In the genomic region with DNA sequence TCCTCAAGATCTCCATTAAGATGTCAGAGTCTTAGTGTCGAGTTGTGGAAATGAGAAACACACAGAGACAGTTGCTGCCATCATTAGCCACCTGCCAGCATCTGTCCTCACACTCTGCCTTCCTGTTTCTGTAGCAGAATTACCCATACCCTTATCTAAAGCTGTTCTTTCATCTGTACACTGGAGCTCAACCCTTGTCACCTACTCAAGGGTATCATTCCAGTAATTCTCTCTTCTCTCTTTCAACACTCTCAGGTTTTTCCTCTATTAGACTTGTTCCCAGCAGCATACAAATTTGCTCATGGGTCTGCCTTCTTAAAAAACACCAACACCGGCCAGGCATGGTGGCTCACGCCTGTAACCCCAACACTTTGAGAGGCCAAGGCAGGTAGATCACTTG, we compare ENCODE assay signal across 16 cellular contexts. TPM values are rescaled to one million over a fixed set of nuclear protein-coding genes. Genes with fewer than 3 reads are reported as not detected.
A peak's percentile ranks its signal among the peaks of the same experiment; 100 is the strongest.
DNase-seq lines count a peak whose midpoint lies in the region; ATAC-seq, FAIRE-seq and TF ChIP-seq lines count a peak whose summit lies in the region.
"Had no signal": no experiment of that assay in that cellular context is flagged by ENCODE, and none has a peak within 500 bp of the region (broad histone marks: within the 10 kb centered on the region; RNA-seq: fewer than 3 reads in every experiment).

No MANE protein-coding gene starts in this region.

- no peaks in the 10 kb centered on the region for H3K79me2 ChIP-seq in GM23248 (ENCODE audit: insufficient read depth)
- no peaks in the 10 kb centered on the region for H3K79me2 ChIP-seq in GM12878 (ENCODE audit: control insufficient read depth, insufficient read depth, low read length)
- H3K79me2 ChIP-seq in trophoblast cell (ENCODE audit: control insufficient read depth, insufficient read depth, low read length, poor library complexity), result no peaks in the 10 kb centered on the region

- H2AFZ ChIP-seq in GM23248, result no peak overlapping the region
- H2AFZ ChIP-seq in GM12878 (ENCODE audit: control insufficient read depth, low read depth, low read length), result no peak overlapping the region
- H2AFZ ChIP-seq in trophoblast cell (ENCODE audit: insufficient read depth, low read length, poor library complexity), result no peak overlapping the region

- SMC1A ChIA-PET in GM12878 (lab: Charles Lee; ENCODE audit: uncharacterized antibody, unreplicated experiment), result interaction anchor here (0.6 kb wide), 2 partner anchors 38 to 257 kb away, joined by 3 to 4 read pairs; no protein-coding TSS in a partner anchor

- H4K8ac ChIP-seq in trophoblast cell (ENCODE audit: low read depth, low read length), result no peak overlapping the region

- no peak overlapping the region for H3K4ac ChIP-seq in trophoblast cell (ENCODE audit: low read depth, low read length)

- H3K27ac Mint-ChIP-seq in activated CD4-positive, alpha-beta T cell treated with anti-CD3 and anti-CD28 coated beads for 36 hours, result no peak overlapping the region
- H3K27ac Mint-ChIP-seq in activated naive CD8-positive, alpha-beta T cell treated with anti-CD3 and anti-CD28 coated beads, Interleukin-2, amount 50 U/mL, for 24 hours, result no peak overlapping the region
- H3K27ac Mint-ChIP-seq: T-helper 17 cell had no signal

- H3K18ac ChIP-seq in trophoblast cell (ENCODE audit: low read length), result no peak overlapping the region

- POLR2A ChIA-PET in GM12878 (lab: Charles Lee), result no interaction called here
- POLR2A ChIA-PET in activated CD4-positive, alpha-beta T cell treated with anti-CD3 and anti-CD28 coated beads for 36 hours (lab: Charles Lee), result no interaction called here

- peak overlapping the region; percentile 42 for H4K91ac ChIP-seq in trophoblast cell (ENCODE audit: low read depth, low read length)

- no peak for TF ChIP-seq EP300 in GM12878 (IDR thresholded peaks at IDR 0.05; ENCODE audit: borderline replicate concordance in 1 of 2, control insufficient read depth in 1 of 2, low read depth in 2 of 2, low read length in 2 of 2)

- H2BK5ac ChIP-seq in trophoblast cell (ENCODE audit: low read depth, low read length, poor library complexity), result no peak overlapping the region

- TF ChIP-seq RAD21 in GM12878 (IDR thresholded peaks at IDR 0.05; ENCODE audit: insufficient read depth, low read depth, low read length), result no peak

- BruUV-seq in GM12878 (replicated peaks; lab: Mats Ljungman, UMichigan), result no TSS peak

- no peak for FAIRE-seq in GM12878 (lab: Jason Lieb, UNC)
- FAIRE-seq: GM12892, HTR-8/SVneo had no signal

- ATAC-seq in GM12878 (peak; percentile 34; the same call in 2 of the 3 replicates), HG03342 (IDR thresholded peaks at IDR 0.05; ENCODE audit: unreplicated experiment) (no peak)
- no peak for ATAC-seq in activated CD4-positive, alpha-beta T cell treated with anti-CD3 and anti-CD28 coated beads for 36 hours
- ATAC-seq in activated naive CD8-positive, alpha-beta T cell treated with anti-CD3 and anti-CD28 coated beads, Interleukin-2, amount 50 U/mL, for 24 hours, result no peak
- ATAC-seq: T-helper 17 cell had no signal

- in situ Hi-C loops in GM23248 (cut with MboI), result no loop called here
- in situ Hi-C loops in GM12878 (cut with MboI), result no loop called here

- H3K23ac ChIP-seq in trophoblast cell (ENCODE audit: low read length), result no peak overlapping the region

- H3K14ac ChIP-seq in trophoblast cell (ENCODE audit: low read length), result no peak overlapping the region

- H3F3A ChIP-seq in GM23248 (ENCODE audit: insufficient read depth), result peaks cover 9% of the 10 kb centered on the region

- peak overlapping the region; percentile 54 for H2AK5ac ChIP-seq in trophoblast cell (ENCODE audit: low read length)

- H3K4me2 ChIP-seq in GM23248 (ENCODE audit: unreplicated experiment) (no peak overlapping the region), GM12878 (ENCODE audit: control insufficient read depth, insufficient read depth) (no peak overlapping the region), trophoblast cell (ENCODE audit: low read length) (no peak overlapping the region)

- no peaks in the 10 kb centered on the region for H3K9me2 ChIP-seq in GM23248 (ENCODE audit: insufficient read depth)

- no peak for DNase-seq in GM23248
- DNase-seq in MV-4-11 (lab: John Stamatoyannopoulos, UW), result peak; percentile 30
- no peak for DNase-seq in GM12878 (ENCODE audit: low read depth, low spot score)
- peak; percentile 32 to 73 for DNase-seq in trophoblast cell
- no peak for DNase-seq in activated CD4-positive, alpha-beta T cell treated with anti-CD3 and anti-CD28 coated beads for 36 hours
- no peak for DNase-seq in activated naive CD8-positive, alpha-beta T cell treated with anti-CD3 and anti-CD28 coated beads, Interleukin-2, amount 50 U/mL, for 24 hours
- DNase-seq: C1 segment of cervical spinal cord, NCI-H1417 treated with DMSO at 0.1 percent for 48 hours, NCI-H2029, NCI-H510A treated with DMSO at 0.1 percent for 48 hours, Peyer's patch, SHP77 treated with DMSO at 0.1 percent for 48 hours, T-helper 17 cell had no signal

- peak overlapping the region; percentile 71 for H2BK12ac ChIP-seq in trophoblast cell (ENCODE audit: low read length)

- H3K4me1 ChIP-seq in GM23248 (ENCODE audit: insufficient read depth) (peaks cover 15% of the 10 kb centered on the region), GM12878 (ENCODE audit: control insufficient read depth, insufficient read depth, low read length) (no peaks in the 10 kb centered on the region), trophoblast cell (ENCODE audit: control insufficient read depth in 1 of 2, insufficient read depth in 2 of 2, low read length in 2 of 2) (peaks cover 5 to 9% of the 10 kb centered on the region in 2 experiments)
- H3K4me1 ChIP-seq: Peyer's patch had no signal

- H3K9me3 Mint-ChIP-seq in activated CD4-positive, alpha-beta T cell treated with anti-CD3 and anti-CD28 coated beads for 36 hours (ENCODE audit: low read depth), result no peaks in the 10 kb centered on the region
- no peaks in the 10 kb centered on the region for H3K9me3 Mint-ChIP-seq in activated naive CD8-positive, alpha-beta T cell treated with anti-CD3 and anti-CD28 coated beads, Interleukin-2, amount 50 U/mL, for 24 hours

- no peaks in the 10 kb centered on the region for H3K36me3 ChIP-seq in GM23248 (ENCODE audit: low read depth)
- no peaks in the 10 kb centered on the region for H3K36me3 ChIP-seq in GM12878 (ENCODE audit: control insufficient read depth in 2 of 2, insufficient read depth in 2 of 2, low read length in 1 of 2)
- no peaks in the 10 kb centered on the region for H3K36me3 ChIP-seq in trophoblast cell (ENCODE audit: control insufficient read depth in 1 of 2, insufficient read depth in 2 of 2, low read length in 2 of 2)
- H3K36me3 ChIP-seq: Peyer's patch had no signal

- no peak overlapping the region for H3K4me3 Mint-ChIP-seq in activated CD4-positive, alpha-beta T cell treated with anti-CD3 and anti-CD28 coated beads for 36 hours
- no peak overlapping the region for H3K4me3 Mint-ChIP-seq in activated naive CD8-positive, alpha-beta T cell treated with anti-CD3 and anti-CD28 coated beads, Interleukin-2, amount 50 U/mL, for 24 hours
- H3K4me3 Mint-ChIP-seq: T-helper 17 cell had no signal

- no peak for TF ChIP-seq POLR2A in GM12878 (IDR thresholded peaks at IDR 0.05; ENCODE audit: low read depth, low read length)

- H3K27ac ChIP-seq in GM23248 (peak overlapping the region; percentile 62; the same call in 1 of the 2 replicates), GM12878 (ENCODE audit: control insufficient read depth, insufficient read depth) (no peak overlapping the region), trophoblast cell (ENCODE audit: low read depth, low read length) (no peak overlapping the region)
- H3K27ac ChIP-seq: Peyer's patch had no signal

- no peaks in the 10 kb centered on the region for H3K4me1 Mint-ChIP-seq in activated CD4-positive, alpha-beta T cell treated with anti-CD3 and anti-CD28 coated beads for 36 hours
- H3K4me1 Mint-ChIP-seq in activated naive CD8-positive, alpha-beta T cell treated with anti-CD3 and anti-CD28 coated beads, Interleukin-2, amount 50 U/mL, for 24 hours, result no peaks in the 10 kb centered on the region
- H3K4me1 Mint-ChIP-seq: T-helper 17 cell had no signal

- no peaks in the 10 kb centered on the region for H3K27me3 Mint-ChIP-seq in activated CD4-positive, alpha-beta T cell treated with anti-CD3 and anti-CD28 coated beads for 36 hours
- no peaks in the 10 kb centered on the region for H3K27me3 Mint-ChIP-seq in activated naive CD8-positive, alpha-beta T cell treated with anti-CD3 and anti-CD28 coated beads, Interleukin-2, amount 50 U/mL, for 24 hours
- H3K27me3 Mint-ChIP-seq: T-helper 17 cell had no signal

- CTCF ChIA-PET in GM12878 (lab: Yijun Ruan, JAX), result interaction anchor here (0.6 to 1.5 kb wide), 2 partner anchors 36 to 662 kb away, joined by 3 to 6 read pairs; no protein-coding TSS in a partner anchor
- CTCF ChIA-PET in activated CD4-positive, alpha-beta T cell treated with anti-CD3 and anti-CD28 coated beads for 36 hours (lab: Charles Lee), result interaction anchor here (0.6 kb wide), 1 partner anchor 23 kb away, joined by 3 read pairs; no protein-coding TSS in a partner anchor

- no peaks in the 10 kb centered on the region for H3K36me3 Mint-ChIP-seq in activated CD4-positive, alpha-beta T cell treated with anti-CD3 and anti-CD28 coated beads for 36 hours (ENCODE audit: low read depth)
- no peaks in the 10 kb centered on the region for H3K36me3 Mint-ChIP-seq in activated naive CD8-positive, alpha-beta T cell treated with anti-CD3 and anti-CD28 coated beads, Interleukin-2, amount 50 U/mL, for 24 hours (ENCODE audit: low read depth)

- H4K20me1 ChIP-seq in GM23248 (ENCODE audit: insufficient read depth) (no peaks in the 10 kb centered on the region), GM12878 (ENCODE audit: control insufficient read depth, insufficient read depth) (no peaks in the 10 kb centered on the region)

- no peak for TF ChIP-seq CTCF in GM12878 (IDR thresholded peaks at IDR 0.05 in 2 of 3, conservative IDR thresholded peaks at IDR 0.05 in 1 of 3; ENCODE audit: control insufficient read depth in 2 of 3, extremely low read depth in 1 of 3, insufficient read depth in 1 of 3, low read depth in 3 of 3, low read length in 3 of 3)

- H3K9ac ChIP-seq in GM23248 (no peak overlapping the region), GM12878 (ENCODE audit: control insufficient read depth, insufficient read depth, low read length) (no peak overlapping the region), trophoblast cell (ENCODE audit: low read length) (no peak overlapping the region)

- H3K27me3 ChIP-seq in GM23248 (replicated peaks; ENCODE audit: insufficient read depth) (no peaks in the 10 kb centered on the region), GM12878 (replicated peaks in 1 of 2; ENCODE audit: control insufficient read depth in 2 of 2, insufficient read depth in 2 of 2, low read length in 1 of 2) (no peaks in the 10 kb centered on the region), trophoblast cell (ENCODE audit: insufficient read depth, low read length) (no peaks in the 10 kb centered on the region)
- H3K27me3 ChIP-seq: Peyer's patch had no signal

- H2BK120ac ChIP-seq in trophoblast cell (ENCODE audit: insufficient read depth, low read length, poor library complexity), result peak overlapping the region; percentile 66

- H3K4me3 ChIP-seq in GM23248 (no peak overlapping the region), GM12878 (no peak overlapping the region), trophoblast cell (ENCODE audit: low read depth, low read length) (no peak overlapping the region)
- H3K4me3 ChIP-seq: Peyer's patch had no signal

- H3K9me3 ChIP-seq in GM23248 (ENCODE audit: low read depth), result no peaks in the 10 kb centered on the region
- no peaks in the 10 kb centered on the region for H3K9me3 ChIP-seq in GM12878 (replicated peaks; ENCODE audit: control insufficient read depth, insufficient read depth, low read length)
- H3K9me3 ChIP-seq in trophoblast cell (ENCODE audit: insufficient read depth, low read depth, low read length), result no peaks in the 10 kb centered on the region
- H3K9me3 ChIP-seq: Peyer's patch had no signal

- H4K12ac ChIP-seq in trophoblast cell (ENCODE audit: low read depth, low read length), result no peak overlapping the region

- intact Hi-C loops in GM12878 (cut with micrococcal nuclease; ENCODE audit: unreplicated experiment), result no loop called here
- intact Hi-C loops in activated CD4-positive, alpha-beta T cell treated with anti-CD3 and anti-CD28 coated beads for 36 hours (cut with DNase I, micrococcal nuclease), result no loop called here

- RAD21 ChIA-PET in GM12878 (lab: Charles Lee; ENCODE audit: unreplicated experiment), result interaction anchor here (0.5 to 0.7 kb wide), 2 partner anchors 149 to 158 kb away, joined by 3 to 4 read pairs; no protein-coding TSS in a partner anchor

- 53 to 61% methylated on average over 3 of the region's 3 CpGs for WGBS in GM23248 (ENCODE audit: low coverage in 1 of 2, low lambda C conversion rate in 2 of 2, missing lambda C conversion rate in 2 of 2), 2 experiments
- 62% methylated on average over 3 of the region's 3 CpGs for WGBS in GM12878 (ENCODE audit: insufficient coverage, insufficient replicate concordance, low lambda C conversion rate, missing lambda C conversion rate)
- WGBS in trophoblast cell (ENCODE audit: extremely low coverage, insufficient coverage, insufficient read length), result no CpG with 5 or more reads among the region's 3 CpGs

- peaks cover 7% of the 10 kb centered on the region for H3K79me1 ChIP-seq in trophoblast cell (ENCODE audit: low read length)

RNA-seq across cellular contexts. Expression of gene RNF2, which starts 27.4 kb away (rescaled TPM):
- total RNA-seq in GM23248 (2014; rRNA removed; shearing (Covaris generic)), result 13.8 and 18.2 TPM in 2 replicates
- 16.7 and 19.6 TPM in 2 replicates for polyA plus RNA-seq in GM23248 (2016; fragmentation: Nextera tagmentation; extraction: Ambion mirVana)
- 11.2 and 11.7 TPM in 2 replicates for total RNA-seq in GM12878 (2013; cell fraction: nucleolus; rRNA removed)
- total RNA-seq in GM12878 (2014; rRNA removed), result 10.8 and 12.9 TPM in 2 replicates
- total RNA-seq in GM12878 (2014; rRNA removed; fragmentation: Illumina TruSeq; extraction: Trizol), result 15.8 and 16.2 TPM in 2 replicates
- 17.3 and 20.0 TPM in 2 replicates for total RNA-seq in GM12878 (2021)
- polyA plus RNA-seq in GM12878 (2011; ENCODE audit: low read depth), result 6.0 TPM
- polyA plus RNA-seq in GM12878 (2011; rRNA removed), result 36.3 and 47.2 TPM in 2 replicates
- 15.9 and 16.7 TPM in 2 replicates for polyA plus RNA-seq in GM12878 (2011; cell fraction: cytosol; rRNA removed)
- 8.9 and 12.2 TPM in 2 replicates for polyA plus RNA-seq in GM12878 (2011; cell fraction: nucleus; rRNA removed)
- 8.5 and 9.4 TPM in 2 replicates for polyA plus RNA-seq in GM12878 (2012)
- 26.6 and 34.6 TPM in 2 replicates for polyA plus RNA-seq in GM12878 (2014; fragmentation: Illumina TruSeq; extraction: Trizol)
- 1 to 10 TPM; 4.8 to 5.2 TPM for polyA plus RNA-seq in GM12878 (2014; fragmentation: Nextera tagmentation; extraction: Ambion mirVana)
- polyA plus RNA-seq in GM12878 (2014; rRNA removed), result 14.2 and 14.5 TPM in 2 replicates
- polyA plus RNA-seq in GM12878 (2016; fragmentation: Nextera tagmentation; extraction: Ambion mirVana), result 10 to 100 TPM; 14.3 to 16.9 TPM
- polyA minus RNA-seq in GM12878 (2011; rRNA and poly(A)+ RNA removed), result 31.6 and 84.8 TPM in 2 replicates
- polyA minus RNA-seq in GM12878 (2011; cell fraction: cytosol; rRNA and poly(A)+ RNA removed), result 14.7 and 33.5 TPM in 2 replicates
- polyA minus RNA-seq in GM12878 (2011; cell fraction: nucleus; rRNA and poly(A)+ RNA removed), result 4.6 and 10.3 TPM in 2 replicates
- 39.0 and 41.8 TPM in 2 replicates for polyA plus RNA-seq in trophoblast cell (2013)
- 10 to 100 TPM; 19.6 to 23.6 TPM for total RNA-seq in activated CD4-positive, alpha-beta T cell treated with anti-CD3 and anti-CD28 coated beads for 36 hours

RNA-seq across cellular contexts. Expression of gene NIBAN1, which starts 43.7 kb away (rescaled TPM):
- 34.8 and 35.5 TPM in 2 replicates for total RNA-seq in GM23248 (2014; rRNA removed; shearing (Covaris generic))
- 19.5 and 19.9 TPM in 2 replicates for polyA plus RNA-seq in GM23248 (2016; fragmentation: Nextera tagmentation; extraction: Ambion mirVana)
- total RNA-seq in GM12878 (2013; cell fraction: nucleolus; rRNA removed), result 16.0 and 19.5 TPM in 2 replicates
- total RNA-seq in GM12878 (2014; rRNA removed), result 59.4 and 63.8 TPM in 2 replicates
- total RNA-seq in GM12878 (2014; rRNA removed; fragmentation: Illumina TruSeq; extraction: Trizol), result 58.9 and 59.9 TPM in 2 replicates
- 66.4 and 67.8 TPM in 2 replicates for total RNA-seq in GM12878 (2021)
- 11.4 TPM for polyA plus RNA-seq in GM12878 (2011; ENCODE audit: low read depth)
- polyA plus RNA-seq in GM12878 (2011; rRNA removed), result 14.0 and 14.3 TPM in 2 replicates
- 9.7 and 10.6 TPM in 2 replicates for polyA plus RNA-seq in GM12878 (2011; cell fraction: cytosol; rRNA removed)
- polyA plus RNA-seq in GM12878 (2011; cell fraction: nucleus; rRNA removed), result 9.3 and 16.1 TPM in 2 replicates
- polyA plus RNA-seq in GM12878 (2012), result 15.2 TPM in 2 replicates
- polyA plus RNA-seq in GM12878 (2014; fragmentation: Illumina TruSeq; extraction: Trizol), result 62.3 and 69.0 TPM in 2 replicates
- 10 to 100 TPM; 11.2 to 15.1 TPM for polyA plus RNA-seq in GM12878 (2014; fragmentation: Nextera tagmentation; extraction: Ambion mirVana)
- 40.0 and 40.9 TPM in 2 replicates for polyA plus RNA-seq in GM12878 (2014; rRNA removed)
- polyA plus RNA-seq in GM12878 (2016; fragmentation: Nextera tagmentation; extraction: Ambion mirVana), result 10 to 100 TPM; 42.6 to 45.9 TPM
- 18.1 and 19.2 TPM in 2 replicates for polyA minus RNA-seq in GM12878 (2011; rRNA and poly(A)+ RNA removed)
- 7.4 and 10.1 TPM in 2 replicates for polyA minus RNA-seq in GM12878 (2011; cell fraction: cytosol; rRNA and poly(A)+ RNA removed)
- 8.0 and 15.4 TPM in 2 replicates for polyA minus RNA-seq in GM12878 (2011; cell fraction: nucleus; rRNA and poly(A)+ RNA removed)
- polyA plus RNA-seq in trophoblast cell (2013), result 6.7 and 7.0 TPM in 2 replicates
- 10 to 100 TPM; 18.6 to 19.7 TPM for total RNA-seq in activated CD4-positive, alpha-beta T cell treated with anti-CD3 and anti-CD28 coated beads for 36 hours

Comparison
In these comparisons a context has a peak if more than half of its experiments do, and no peak if none do; other contexts are left out.
1. DNase-seq: peak in MV-4-11 (single experiment) and trophoblast cell (2 of 2); none in GM23248 (single experiment), GM12878 (single experiment), activated CD4-positive, alpha-beta T cell treated with anti-CD3 and anti-CD28 coated beads for 36 hours (single experiment) and activated naive CD8-positive, alpha-beta T cell treated with anti-CD3 and anti-CD28 coated beads, Interleukin-2, amount 50 U/mL, for 24 hours (single experiment).